21 cellular contexts compared by ENCODE assay signal in the genomic region with DNA sequence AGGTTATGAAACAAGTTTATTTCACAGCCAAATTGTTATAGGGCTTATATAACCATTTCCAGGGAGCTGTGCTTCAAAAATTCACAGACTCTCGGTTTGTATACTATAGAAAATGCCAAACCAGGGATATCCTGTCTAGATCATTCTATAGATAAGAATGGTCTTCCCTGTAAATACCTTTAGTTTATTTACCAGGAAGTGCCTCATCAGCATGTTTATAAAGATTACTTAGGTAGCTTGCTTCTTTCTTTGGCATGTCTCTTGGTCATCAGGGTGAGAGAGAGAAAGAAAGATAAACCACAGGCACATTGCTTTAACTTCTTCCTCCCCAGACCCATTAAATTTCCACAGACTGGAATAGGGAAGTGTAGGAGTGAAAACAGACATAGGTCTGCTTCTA.
A peak's percentile ranks its signal among the peaks of the same experiment; 100 is the strongest.
DNase-seq lines count a peak whose midpoint lies in the region; ATAC-seq, FAIRE-seq and TF ChIP-seq lines count a peak whose summit lies in the region.
"Had no signal": no experiment of that assay in that cellular context is flagged by ENCODE, and none has a peak within 500 bp of the region (broad histone marks: within the 10 kb centered on the region; RNA-seq: fewer than 3 reads in every experiment).

No MANE protein-coding gene starts in this region.

- peaks cover 9% of the 10 kb centered on the region; the same call in 1 of the 3 replicates for H3K36me3 Mint-ChIP-seq in GM23338 (ENCODE audit: low read depth)
- H3K36me3 Mint-ChIP-seq in activated naive CD8-positive, alpha-beta T cell treated with anti-CD3 and anti-CD28 coated beads, Interleukin-2, amount 50 U/mL, for 24 hours (ENCODE audit: low read depth), result no peaks in the 10 kb centered on the region
- H3K36me3 Mint-ChIP-seq: CD8-positive, alpha-beta T cell had no signal

- H3K27ac ChIP-seq in GM23338 (ENCODE audit: low read depth) (peak overlapping the region; percentile 65; the same call in 1 of the 2 replicates), mesendoderm (ENCODE audit: low read depth, low read length) (peak overlapping the region; percentile 68)
- H3K27ac ChIP-seq: BLaER1 treated with 17β-estradiol and CSF1 and Interleukin-3, amounts not matched to agents 10 nM and 100 nM had no signal

- intact Hi-C loops in Right ventricle myocardium superior (cut with DNase I), result no loop called here

- H3K9me3 Mint-ChIP-seq in GM23338, result peaks cover 10% of the 10 kb centered on the region; the same call in 2 of the 3 replicates
- peaks cover 9% of the 10 kb centered on the region for H3K9me3 Mint-ChIP-seq in activated naive CD8-positive, alpha-beta T cell treated with anti-CD3 and anti-CD28 coated beads, Interleukin-2, amount 50 U/mL, for 24 hours

- peaks cover 20% of the 10 kb centered on the region for H3K4me1 Mint-ChIP-seq in GM23338
- no peaks in the 10 kb centered on the region for H3K4me1 Mint-ChIP-seq in activated naive CD8-positive, alpha-beta T cell treated with anti-CD3 and anti-CD28 coated beads, Interleukin-2, amount 50 U/mL, for 24 hours

- H3K4me2 ChIP-seq in GM23338 (peak overlapping the region; percentile 33; the same call in 1 of the 2 replicates), mesendoderm (ENCODE audit: low read length) (no peak overlapping the region)
- H3K4me2 ChIP-seq: BLaER1 treated with 17β-estradiol and CSF1 and Interleukin-3, amounts not matched to agents 10 nM and 100 nM had no signal

- H2BK5ac ChIP-seq in mesendoderm (ENCODE audit: low read length), result no peak overlapping the region

- H3K9me2 ChIP-seq in GM23338 (ENCODE audit: insufficient read depth), result no peaks in the 10 kb centered on the region

- no peak for TF ChIP-seq CTCF in GM23338 (conservative IDR thresholded peaks at IDR 0.05; ENCODE audit: low read depth in 2 of 2)
- TF ChIP-seq CTCF in LNCaP clone FGC (IDR thresholded peaks at IDR 0.05; ENCODE audit: control insufficient read depth, extremely low read depth, insufficient read depth), result no peak

- H4K20me1 ChIP-seq in GM23338 (replicated peaks; ENCODE audit: insufficient read depth), result no peaks in the 10 kb centered on the region
- H4K20me1 ChIP-seq: BLaER1 treated with 17β-estradiol and CSF1 and Interleukin-3, amounts not matched to agents 10 nM and 100 nM had no signal

- H3K23ac ChIP-seq in mesendoderm (ENCODE audit: low read length), result no peak overlapping the region

- peak; percentile 8 for DNase-seq in GM23338 (ENCODE audit: low spot score)
- DNase-seq in LNCaP clone FGC (ENCODE audit: low read depth), result peak; percentile 84
- peak; percentile 2 for DNase-seq in adipocyte (ENCODE audit: low read depth)
- DNase-seq in mesendoderm, result peak; percentile 75
- no peak for DNase-seq in NCI-H2227 (lab: John Stamatoyannopoulos, UW; ENCODE audit: unreplicated experiment)
- DNase-seq in activated naive CD8-positive, alpha-beta T cell treated with anti-CD3 and anti-CD28 coated beads, Interleukin-2, amount 50 U/mL, for 24 hours, result no peak
- no peak for DNase-seq in Right ventricle myocardium superior
- DNase-seq in RCC 7860 (ENCODE audit: low spot score), result no peak
- DNase-seq: CD8-positive, alpha-beta T cell; DMS53; NCI-H1436; NCI-H1930; NCI-H446; NCI-H526 treated with DMSO at 0.1 percent for 48 hours; SHP77 treated with DMSO at 0.1 percent for 48 hours had no signal

- H3K56ac ChIP-seq in mesendoderm (ENCODE audit: low read length), result no peak overlapping the region

- H3K4me1 ChIP-seq in GM23338 (ENCODE audit: insufficient read depth) (peaks cover 18% of the 10 kb centered on the region), adipocyte (ENCODE audit: control insufficient read depth, insufficient read depth, low read length) (no peaks in the 10 kb centered on the region), mesendoderm (ENCODE audit: control insufficient read depth, low read depth, low read length) (peaks cover 3% of the 10 kb centered on the region)
- H3K4me1 ChIP-seq: BLaER1 treated with 17β-estradiol and CSF1 and Interleukin-3, amounts not matched to agents 10 nM and 100 nM had no signal

- peak overlapping the region; percentile 64 for H2AFZ ChIP-seq in GM23338

- H3K9ac ChIP-seq in adipocyte (ENCODE audit: low read length), result no peak overlapping the region
- no peak overlapping the region for H3K9ac ChIP-seq in mesendoderm (ENCODE audit: low read length)
- H3K9ac ChIP-seq: BLaER1 treated with 17β-estradiol and CSF1 and Interleukin-3, amounts not matched to agents 10 nM and 100 nM had no signal

- no peaks in the 10 kb centered on the region for H3K9me3 ChIP-seq in adipocyte (ENCODE audit: control insufficient read depth, low read length)
- H3K9me3 ChIP-seq: HAP-1 had no signal

- no peak overlapping the region for H3K4me3 ChIP-seq in GM23338
- H3K4me3 ChIP-seq in LNCaP clone FGC (ENCODE audit: low read depth, low read length), result no peak overlapping the region
- no peak overlapping the region for H3K4me3 ChIP-seq in adipocyte (ENCODE audit: low read length)
- H3K4me3 ChIP-seq in mesendoderm (ENCODE audit: low read length), result no peak overlapping the region
- H3K4me3 ChIP-seq: BLaER1 treated with 17β-estradiol and CSF1 and Interleukin-3, amounts not matched to agents 10 nM and 100 nM; HAP-1; K562 had no signal

- no CpG with 5 or more reads among the region's 1 CpG for WGBS in mesendoderm (ENCODE audit: extremely low coverage, insufficient coverage, low lambda C conversion rate)

- H3K36me3 ChIP-seq in GM23338 (ENCODE audit: insufficient read depth) (no peaks in the 10 kb centered on the region), adipocyte (ENCODE audit: control insufficient read depth, insufficient read depth, low read length, severe bottlenecking) (no peaks in the 10 kb centered on the region), mesendoderm (ENCODE audit: control insufficient read depth, insufficient read depth, low read length) (no peaks in the 10 kb centered on the region)
- H3K36me3 ChIP-seq: BLaER1 treated with 17β-estradiol and CSF1 and Interleukin-3, amounts not matched to agents 10 nM and 100 nM; HAP-1 had no signal

- no peaks in the 10 kb centered on the region for H3F3A ChIP-seq in GM23338 (replicated peaks; ENCODE audit: low read depth)

- H2AK5ac ChIP-seq in mesendoderm (ENCODE audit: low read length), result no peak overlapping the region

- no peak for ATAC-seq in GM23338
- ATAC-seq in activated naive CD8-positive, alpha-beta T cell treated with anti-CD3 and anti-CD28 coated beads, Interleukin-2, amount 50 U/mL, for 24 hours, result no peak
- ATAC-seq in Right ventricle myocardium superior (ENCODE audit: poor library complexity), result no peak
- ATAC-seq: CD8-positive, alpha-beta T cell; K562; SK-N-SH treated with all-trans-retinoic acid at 6 μM for 48 hours had no signal

- no peak overlapping the region for H3K4ac ChIP-seq in mesendoderm (ENCODE audit: low read depth, low read length)

- no peak for FAIRE-seq in RCC 7860 (lab: Jason Lieb, UNC)
- FAIRE-seq: HTR-8/SVneo, K562 had no signal

- no peak overlapping the region for H4K5ac ChIP-seq in mesendoderm (ENCODE audit: low read length)

- peaks cover 2% of the 10 kb centered on the region for H3K27me3 Mint-ChIP-seq in GM23338 (ENCODE audit: insufficient read depth, low read depth, poor library complexity)
- H3K27me3 Mint-ChIP-seq in activated naive CD8-positive, alpha-beta T cell treated with anti-CD3 and anti-CD28 coated beads, Interleukin-2, amount 50 U/mL, for 24 hours, result no peaks in the 10 kb centered on the region

- H3K79me2 ChIP-seq in GM23338 (replicated peaks; ENCODE audit: insufficient read depth), result no peaks in the 10 kb centered on the region
- no peaks in the 10 kb centered on the region for H3K79me2 ChIP-seq in mesendoderm (ENCODE audit: control insufficient read depth, insufficient read depth, low read length)

- no peaks in the 10 kb centered on the region for H3K79me1 ChIP-seq in mesendoderm (ENCODE audit: low read length)

- H2BK15ac ChIP-seq in mesendoderm (replicated peaks; ENCODE audit: low read depth), result no peak overlapping the region

- H3K27me3 ChIP-seq in GM23338 (ENCODE audit: insufficient read depth), result no peaks in the 10 kb centered on the region
- H3K27me3 ChIP-seq in adipocyte (replicated peaks; ENCODE audit: control insufficient read depth, insufficient read depth, low read length), result no peaks in the 10 kb centered on the region
- H3K27me3 ChIP-seq in mesendoderm (ENCODE audit: insufficient read depth, low read length, poor library complexity), result no peaks in the 10 kb centered on the region
- H3K27me3 ChIP-seq: BLaER1 treated with 17β-estradiol and CSF1 and Interleukin-3, amounts not matched to agents 10 nM and 100 nM had no signal

- no peak overlapping the region for H3K18ac ChIP-seq in mesendoderm (ENCODE audit: low read length)

- no peak overlapping the region for H2BK120ac ChIP-seq in mesendoderm (ENCODE audit: low read depth, low read length)

- H3K27ac Mint-ChIP-seq in GM23338, result peak overlapping the region; percentile 51
- H3K27ac Mint-ChIP-seq in activated naive CD8-positive, alpha-beta T cell treated with anti-CD3 and anti-CD28 coated beads, Interleukin-2, amount 50 U/mL, for 24 hours, result no peak overlapping the region
- H3K27ac Mint-ChIP-seq: CD8-positive, alpha-beta T cell; T-helper 1 cell treated with Interleukin-12 subunit alpha and Interleukin-12 subunit beta and Interleukin-4 antibody, amounts not matched to agents 30 μg/mL and 1 μg/mL, for 36 hours had no signal

- H3K4me3 Mint-ChIP-seq in GM23338, result no peak overlapping the region
- no peak overlapping the region for H3K4me3 Mint-ChIP-seq in activated naive CD8-positive, alpha-beta T cell treated with anti-CD3 and anti-CD28 coated beads, Interleukin-2, amount 50 U/mL, for 24 hours
- H3K4me3 Mint-ChIP-seq: CD8-positive, alpha-beta T cell; T-helper 1 cell treated with Interleukin-12 subunit alpha and Interleukin-12 subunit beta and Interleukin-4 antibody, amounts not matched to agents 30 μg/mL and 1 μg/mL, for 36 hours had no signal

- H4K8ac ChIP-seq in mesendoderm (ENCODE audit: low read depth, low read length), result no peak overlapping the region

TF ChIP-seq in GM23338, 12 proteins besides CTCF, POLR2A, EP300 and RAD21 (continues in another document):
- TF ChIP-seq POLR2AphosphoS5 (IDR thresholded peaks at IDR 0.05; ENCODE audit: low read depth) (no peak), EZH2 (IDR thresholded peaks at IDR 0.05; ENCODE audit: low read depth, unreplicated experiment) (no peak), CREB1 (CRISPR knock-in tag; IDR thresholded peaks at IDR 0.05; ENCODE audit: low read depth) (no peak), ZNF331 (CRISPR knock-in tag; IDR thresholded peaks at IDR 0.05; ENCODE audit: low read depth) (no peak), JUNB (IDR thresholded peaks at IDR 0.05; ENCODE audit: unreplicated experiment) (no peak), EZH2phosphoT487 (IDR thresholded peaks at IDR 0.05; ENCODE audit: unreplicated experiment) (no peak), STAT1 (IDR thresholded peaks at IDR 0.05; ENCODE audit: unreplicated experiment) (no peak), NANOG (IDR thresholded peaks at IDR 0.05; ENCODE audit: borderline replicate concordance) (no peak)

Comparison
In these comparisons a context has a peak if more than half of its experiments do, and no peak if none do; other contexts are left out.
1. DNase-seq: peak in GM23338 (single experiment), LNCaP clone FGC (single experiment), adipocyte (single experiment) and mesendoderm (single experiment); none in NCI-H2227 (single experiment), activated naive CD8-positive, alpha-beta T cell treated with anti-CD3 and anti-CD28 coated beads, Interleukin-2, amount 50 U/mL, for 24 hours (single experiment), Right ventricle myocardium superior (single experiment) and RCC 7860 (single experiment).